In genomic region chr4:158079661-158080060, GRCh38 we compare ENCODE assay signal across 1 cellular context.
TF ChIP-seq lines count a peak whose summit lies in the region.

No MANE protein-coding gene starts in this region.

TF ChIP-seq in HepG2, 621 proteins besides CTCF, POLR2A, EP300 and RAD21:
- TF ChIP-seq, protein P1, sequence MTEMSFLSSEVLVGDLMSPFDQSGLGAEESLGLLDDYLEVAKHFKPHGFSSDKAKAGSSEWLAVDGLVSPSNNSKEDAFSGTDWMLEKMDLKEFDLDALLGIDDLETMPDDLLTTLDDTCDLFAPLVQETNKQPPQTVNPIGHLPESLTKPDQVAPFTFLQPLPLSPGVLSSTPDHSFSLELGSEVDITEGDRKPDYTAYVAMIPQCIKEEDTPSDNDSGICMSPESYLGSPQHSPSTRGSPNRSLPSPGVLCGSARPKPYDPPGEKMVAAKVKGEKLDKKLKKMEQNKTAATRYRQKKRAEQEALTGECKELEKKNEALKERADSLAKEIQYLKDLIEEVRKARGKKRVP (CRISPR knock-in tag; IDR thresholded peaks at IDR 0.05), result no peak
- no peak for TF ChIP-seq ZNF17 (CRISPR knock-in tag; IDR thresholded peaks at IDR 0.05)
- no peak for TF ChIP-seq MYC (CRISPR knock-in tag; IDR thresholded peaks at IDR 0.05; ENCODE audit: borderline replicate concordance)
- no peak for TF ChIP-seq MEIS2 (CRISPR knock-in tag; IDR thresholded peaks at IDR 0.05)
TF ChIP-seq in HepG2: peak in this region for 0.
